In the genomic region with DNA sequence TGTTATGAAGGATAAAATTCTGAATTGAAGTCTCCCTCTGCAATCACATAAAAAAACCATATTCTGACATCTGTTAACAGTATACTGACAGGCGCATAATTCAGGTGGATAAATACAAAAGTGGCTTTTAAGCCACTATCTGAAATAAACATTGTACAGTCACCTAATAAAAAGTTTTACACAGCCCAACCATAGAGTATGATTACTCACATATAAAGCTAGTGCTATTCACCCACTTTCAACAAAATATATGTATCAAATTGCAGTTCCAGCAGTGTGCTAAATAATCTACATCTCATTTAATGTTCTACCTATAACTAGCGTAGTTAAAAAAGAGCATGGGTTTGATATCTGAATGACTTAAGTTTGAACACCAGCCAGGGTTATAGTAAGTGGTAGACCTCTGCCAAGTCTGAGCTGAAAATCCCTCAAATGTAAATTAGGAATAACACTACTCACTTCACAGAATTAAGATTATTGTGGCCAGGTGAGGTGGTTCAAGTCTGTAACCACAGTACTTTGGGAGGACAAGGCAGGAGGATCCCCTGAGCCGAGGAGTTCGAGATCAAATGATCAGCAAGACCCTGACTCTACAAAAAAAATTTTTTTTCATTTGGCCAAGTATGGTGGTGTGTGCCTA, we compare ENCODE assay signal across 9 cellular contexts. TPM values are rescaled to one million over a fixed set of nuclear protein-coding genes. Genes with fewer than 3 reads are reported as not detected.
A peak's percentile ranks its signal among the peaks of the same experiment; 100 is the strongest.
DNase-seq lines count a peak whose midpoint lies in the region; ATAC-seq and TF ChIP-seq lines count a peak whose summit lies in the region.
"Had no signal": no experiment of that assay in that cellular context is flagged by ENCODE, and none has a peak within 500 bp of the region (broad histone marks: within the 10 kb centered on the region; RNA-seq: fewer than 3 reads in every experiment).

No MANE protein-coding gene starts in this region.

- peak overlapping the region; percentile 86 to 96 (median 92) for H3K4me2 ChIP-seq in BLaER1 treated with 17β-estradiol and CSF1 and Interleukin-3, amounts not matched to agents 10 nM and 100 nM
- peak overlapping the region; percentile 74 for H3K4me2 ChIP-seq in Karpas-422 (ENCODE audit: low read depth, low read length, poor library complexity, severe bottlenecking)

- H3K4me1 ChIP-seq in BLaER1 treated with 17β-estradiol and CSF1 and Interleukin-3, amounts not matched to agents 10 nM and 100 nM, result peaks cover 53 to 70% (median 65%) of the 10 kb centered on the region in 10 experiments
- H3K4me1 ChIP-seq in Karpas-422 (ENCODE audit: low read length), result peaks cover 48% of the 10 kb centered on the region

- peak overlapping the region in 10 of 11 experiments; percentile 88 to 96 (median 92); a peak in 18 of 22 replicates for H3K27ac ChIP-seq in BLaER1 treated with 17β-estradiol and CSF1 and Interleukin-3, amounts not matched to agents 10 nM and 100 nM
- no peak overlapping the region for H3K27ac ChIP-seq in Karpas-422 (ENCODE audit: low read length)
- H3K27ac ChIP-seq in dorsolateral prefrontal cortex, result no peak overlapping the region

- no peaks in the 10 kb centered on the region for H3K9me3 Mint-ChIP-seq in neural crest cell

- intact Hi-C loops in dorsolateral prefrontal cortex (cut with DNase I), result no loop called here

- peak overlapping the region; percentile 89 to 96 (median 95) for H3K9ac ChIP-seq in BLaER1 treated with 17β-estradiol and CSF1 and Interleukin-3, amounts not matched to agents 10 nM and 100 nM
- H3K9ac ChIP-seq in Karpas-422 (ENCODE audit: low read length), result peak overlapping the region; percentile 80

- peak overlapping the region; percentile 28 for H3K4me3 Mint-ChIP-seq in neural crest cell

- H3K27me3 Mint-ChIP-seq in neural crest cell (ENCODE audit: low read depth), result no peaks in the 10 kb centered on the region

- peaks cover 84% of the 10 kb centered on the region for H3K79me2 ChIP-seq in Karpas-422 (ENCODE audit: low read length)

- H3K9me3 ChIP-seq in BLaER1 treated with 17β-estradiol and CSF1 and Interleukin-3, amounts not matched to agents 10 nM and 100 nM (replicated peaks in 1 of 11), result no peaks in the 10 kb centered on the region
- no peaks in the 10 kb centered on the region for H3K9me3 ChIP-seq in Karpas-422 (ENCODE audit: low read length)

- no peaks in the 10 kb centered on the region for H3K9me2 ChIP-seq in Karpas-422 (replicated peaks; ENCODE audit: insufficient read depth, low read length)

- H3K36me3 Mint-ChIP-seq in neural crest cell (ENCODE audit: low read depth), result peaks cover 2% of the 10 kb centered on the region

- H3K27me3 ChIP-seq in BLaER1 treated with 17β-estradiol and CSF1 and Interleukin-3, amounts not matched to agents 10 nM and 100 nM, result no peaks in the 10 kb centered on the region
- H3K27me3 ChIP-seq in Karpas-422 (ENCODE audit: low read length), result no peaks in the 10 kb centered on the region
- H3K27me3 ChIP-seq in dorsolateral prefrontal cortex, result no peaks in the 10 kb centered on the region

- no peak for TF ChIP-seq CTCF in dorsolateral prefrontal cortex (IDR thresholded peaks at IDR 0.05 in 54 of 56, conservative IDR thresholded peaks at IDR 0.05 in 2 of 56; ENCODE audit: low read depth in 1 of 56, partially characterized antibody in 56 of 56)
- no peak for TF ChIP-seq CTCF in neural crest cell (conservative IDR thresholded peaks at IDR 0.05)

- no peak overlapping the region for H3K27ac Mint-ChIP-seq in neural crest cell (ENCODE audit: unreplicated experiment)

- H3K4me3 ChIP-seq in BLaER1 treated with 17β-estradiol and CSF1 and Interleukin-3, amounts not matched to agents 10 nM and 100 nM, result peak overlapping the region; percentile 77 to 97 (median 94)
- H3K4me3 ChIP-seq in Karpas-422 (ENCODE audit: low read length), result peak overlapping the region; percentile 74
- H3K4me3 ChIP-seq in dorsolateral prefrontal cortex, result peak overlapping the region; percentile 26 to 96 (median 83)

- peaks cover 56 to 86% (median 73%) of the 10 kb centered on the region in 11 experiments for H4K20me1 ChIP-seq in BLaER1 treated with 17β-estradiol and CSF1 and Interleukin-3, amounts not matched to agents 10 nM and 100 nM
- H4K20me1 ChIP-seq in Karpas-422 (ENCODE audit: insufficient read depth, low read depth, low read length), result peaks cover 29% of the 10 kb centered on the region

- H3K36me3 ChIP-seq in BLaER1 treated with 17β-estradiol and CSF1 and Interleukin-3, amounts not matched to agents 10 nM and 100 nM, result peaks cover 0 to 61% (median 21%) of the 10 kb centered on the region in 11 experiments; a peak in 15 of 22 replicates
- H3K36me3 ChIP-seq in Karpas-422 (ENCODE audit: insufficient read depth, low read length), result peaks cover 9% of the 10 kb centered on the region

- DNase-seq in Karpas-422 (no peak), dorsolateral prefrontal cortex (no peak), neural crest cell (ENCODE audit: low read depth, low spot score) (no peak), NCI-H226 (no peak)
- DNase-seq: NCI-H2107 had no signal

- H3K4me1 Mint-ChIP-seq in neural crest cell, result peaks cover 62% of the 10 kb centered on the region

- no peak for ATAC-seq in GM18907 (IDR thresholded peaks at IDR 0.05; ENCODE audit: unreplicated experiment)
- ATAC-seq in HG03460 (IDR thresholded peaks at IDR 0.05; ENCODE audit: unreplicated experiment), result no peak
- no peak for ATAC-seq in HG03342 (IDR thresholded peaks at IDR 0.05; ENCODE audit: unreplicated experiment)

- no peak overlapping the region for H2AFZ ChIP-seq in Karpas-422 (ENCODE audit: low read length)

RNA-seq across cellular contexts. Expression of gene EGLN1, which starts 3.9 kb away (rescaled TPM):
- 48.3 and 59.0 TPM in 2 replicates for total RNA-seq in Karpas-422 (2014; rRNA removed; shearing (Covaris generic); ENCODE audit: low replicate concordance)
- 10 to 100 TPM; 28.2 to 54.6 (median 39.0) TPM for total RNA-seq in dorsolateral prefrontal cortex
- total RNA-seq in neural crest cell, result 21.6 and 24.4 TPM in 2 replicates

Comparison
In these comparisons a context has a peak if more than half of its experiments do, and no peak if none do; other contexts are left out.
1. H3K27ac ChIP-seq: peak in BLaER1 treated with 17β-estradiol and CSF1 and Interleukin-3, amounts not matched to agents 10 nM and 100 nM (10 of 11); none in Karpas-422 (single experiment) and dorsolateral prefrontal cortex (0 of 59).
2. Peak in every context shown above with its lines, with median percentiles within 50 percentile points of each other: H3K4me3 ChIP-seq.